In genomic region chr7:101243786-101244384, GRCh38 we compare ENCODE assay signal across 8 cellular contexts. TPM values are rescaled to one million over a fixed set of nuclear protein-coding genes. Genes with fewer than 3 reads are reported as not detected.
DNase-seq lines count a peak whose midpoint lies in the region; ATAC-seq and FAIRE-seq lines count a peak whose summit lies in the region.

No MANE protein-coding gene starts in this region.

- H3K27ac ChIP-seq in CD4-positive, alpha-beta memory T cell (ENCODE audit: low read depth, low read length) = peak overlapping the region; percentile 85
- H3K27ac ChIP-seq in HUES48 (ENCODE audit: low read depth, low read length) (peak overlapping the region; percentile 89), iPS-20b (ENCODE audit: low read length) (no peak overlapping the region), skin epidermis (peak overlapping the region in 20 of 21 experiments; percentile 81 to 96 (median 92))

- H3K27me3 ChIP-seq in CD4-positive, alpha-beta memory T cell (ENCODE audit: insufficient read depth, low read length) = no peaks in the 10 kb centered on the region
- no peaks in the 10 kb centered on the region for H3K27me3 ChIP-seq in HUES48 (ENCODE audit: control insufficient read depth, insufficient read depth, low read length)
- H3K27me3 ChIP-seq in adipocyte (replicated peaks; ENCODE audit: control insufficient read depth, insufficient read depth, low read length) = no peaks in the 10 kb centered on the region
- no peaks in the 10 kb centered on the region for H3K27me3 ChIP-seq in iPS-20b (ENCODE audit: insufficient read depth, low read length)

- H3K27me3 Mint-ChIP-seq in CD4-positive, alpha-beta memory T cell = no peaks in the 10 kb centered on the region

- POLR2A ChIA-PET in CD4-positive, alpha-beta memory T cell (lab: Charles Lee; ENCODE audit: partially characterized antibody) = interaction anchor here (0.7 to 4.0 kb wide), 17 partner anchors 9 to 815 kb away, joined by 3 to 102 read pairs (median 6); partner anchors contain the start of genes PLOD3, POP7, SRRT and TRIM56

- peak overlapping the region; percentile 89 to 99 (median 97) for H3K27ac Mint-ChIP-seq in CD4-positive, alpha-beta memory T cell

- no peak for FAIRE-seq in RCC 7860 (lab: Jason Lieb, UNC)

- ATAC-seq in HG02623 (IDR thresholded peaks at IDR 0.05; ENCODE audit: unreplicated experiment) = no peak

- H3K4me1 ChIP-seq in CD4-positive, alpha-beta memory T cell (ENCODE audit: insufficient read depth, low read length) = peaks cover 24% of the 10 kb centered on the region
- 0 out of 2 replicates have a peak, but pooled peaks cover 4% of the 10 kb centered on the region for H3K4me1 ChIP-seq in HUES48 (ENCODE audit: control insufficient read depth, insufficient read depth, low read length)
- peaks cover 53% of the 10 kb centered on the region for H3K4me1 ChIP-seq in adipocyte (ENCODE audit: control insufficient read depth, insufficient read depth, low read length)
- no peaks in the 10 kb centered on the region for H3K4me1 ChIP-seq in iPS-20b (ENCODE audit: insufficient read depth, low read length)

- peak overlapping the region; percentile 93 to 99 (median 97) for H3K4me3 Mint-ChIP-seq in CD4-positive, alpha-beta memory T cell

- H3K36me3 Mint-ChIP-seq in CD4-positive, alpha-beta memory T cell = peaks cover 4 to 28% of the 10 kb centered on the region in 2 donors

- peak overlapping the region; percentile 95 to 100 for H3K4me3 ChIP-seq in CD4-positive, alpha-beta memory T cell (ENCODE audit: low read length in 2 of 2)
- H3K4me3 ChIP-seq in HUES48 (ENCODE audit: low read depth, low read length) (peak overlapping the region; percentile 87), adipocyte (ENCODE audit: low read length) (peak overlapping the region; percentile 85), iPS-20b (ENCODE audit: low read length) (peak overlapping the region; percentile 100), skin epidermis (peak overlapping the region; percentile 65 to 89 (median 78))

- H3K4me1 Mint-ChIP-seq in CD4-positive, alpha-beta memory T cell = peaks cover 14 to 50% (median 24%) of the 10 kb centered on the region in 4 donors

- CTCF ChIA-PET in CD4-positive, alpha-beta memory T cell (lab: Charles Lee; ENCODE audit: partially characterized antibody) = interaction anchor here (0.9 to 5.8 kb wide), 27 partner anchors 9 to 354 kb away, joined by 3 to 105 read pairs (median 5); partner anchors contain the start of genes PLOD3, UFSP1 and ZNHIT1

- DNase-seq in CD4-positive, alpha-beta memory T cell = no peak
- DNase-seq in adipocyte (ENCODE audit: low read depth) = no peak
- DNase-seq in RCC 7860 (ENCODE audit: low spot score) = no peak
- no peak for DNase-seq in germinal center (ENCODE audit: low spot score)

- no peaks in the 10 kb centered on the region for H3K9me3 ChIP-seq in CD4-positive, alpha-beta memory T cell (ENCODE audit: control insufficient read depth in 1 of 2, low read length in 2 of 2)
- no peaks in the 10 kb centered on the region for H3K9me3 ChIP-seq in HUES48 (ENCODE audit: control insufficient read depth, insufficient read depth, low read length)
- H3K9me3 ChIP-seq in adipocyte (ENCODE audit: control insufficient read depth, low read length) = no peaks in the 10 kb centered on the region
- no peaks in the 10 kb centered on the region for H3K9me3 ChIP-seq in iPS-20b (ENCODE audit: insufficient read depth, low read depth, low read length)

- no peaks in the 10 kb centered on the region for H3K9me3 Mint-ChIP-seq in CD4-positive, alpha-beta memory T cell

- H3K9ac ChIP-seq in HUES48 (ENCODE audit: low read depth, low read length) (no peak overlapping the region), adipocyte (ENCODE audit: low read length) (peak overlapping the region; percentile 89), iPS-20b (ENCODE audit: low read depth, low read length) (peak overlapping the region; percentile 91; the same call in 1 of the 2 replicates)

- H3K36me3 ChIP-seq in CD4-positive, alpha-beta memory T cell (ENCODE audit: insufficient read depth, low read length) = peaks cover 19% of the 10 kb centered on the region
- peaks cover 16% of the 10 kb centered on the region for H3K36me3 ChIP-seq in HUES48 (ENCODE audit: control insufficient read depth, insufficient read depth, low read length)
- H3K36me3 ChIP-seq in adipocyte (ENCODE audit: control insufficient read depth, insufficient read depth, low read length, severe bottlenecking) = peaks cover 12% of the 10 kb centered on the region
- peaks cover 20% of the 10 kb centered on the region for H3K36me3 ChIP-seq in iPS-20b (ENCODE audit: insufficient read depth, low read depth, low read length)

- intact Hi-C loops in CD4-positive, alpha-beta memory T cell (cut with micrococcal nuclease) = loop anchor here (1.0 to 2.0 kb wide), 6 partner anchors 8 to 355 kb away; partner anchors contain the start of genes IFT22, UFSP1 and ZNHIT1

RNA-seq across cellular contexts. Expression of gene FIS1, which starts 1.0 kb away (rescaled TPM):
- total RNA-seq in CD4-positive, alpha-beta memory T cell = 100 to 1,000 TPM; 100 to 104 TPM
- 100 to 1,000 TPM; 186 to 198 TPM for polyA plus RNA-seq in CD4-positive, alpha-beta memory T cell

RNA-seq across cellular contexts. Expression of gene CLDN15, which starts 6.3 kb away (rescaled TPM):
- 10 to 100 TPM; 47.1 to 50.4 TPM for total RNA-seq in CD4-positive, alpha-beta memory T cell
- under 1 TPM; 0.36 to 0.99 TPM for polyA plus RNA-seq in CD4-positive, alpha-beta memory T cell

RNA-seq across cellular contexts. Expression of gene ZNHIT1, which starts 25.9 kb away (rescaled TPM):
- total RNA-seq in CD4-positive, alpha-beta memory T cell = 10 to 100 TPM; 44.6 to 46.0 TPM
- polyA plus RNA-seq in CD4-positive, alpha-beta memory T cell = 10 to 100 TPM; 61.0 to 83.5 TPM

RNA-seq across cellular contexts. Expression of gene PLOD3, which starts 26.5 kb away (rescaled TPM):
- total RNA-seq in CD4-positive, alpha-beta memory T cell = 10 to 100 TPM; 64.0 to 72.4 TPM
- polyA plus RNA-seq in CD4-positive, alpha-beta memory T cell = 10 to 100 TPM; 24.6 to 30.4 TPM

RNA-seq across cellular contexts. Expression of gene MOGAT3, which starts 43.0 kb away (rescaled TPM):
- total RNA-seq in CD4-positive, alpha-beta memory T cell = not detected
- polyA plus RNA-seq in CD4-positive, alpha-beta memory T cell = not detected
